15 cellular contexts compared by ENCODE assay signal in the genomic region with DNA sequence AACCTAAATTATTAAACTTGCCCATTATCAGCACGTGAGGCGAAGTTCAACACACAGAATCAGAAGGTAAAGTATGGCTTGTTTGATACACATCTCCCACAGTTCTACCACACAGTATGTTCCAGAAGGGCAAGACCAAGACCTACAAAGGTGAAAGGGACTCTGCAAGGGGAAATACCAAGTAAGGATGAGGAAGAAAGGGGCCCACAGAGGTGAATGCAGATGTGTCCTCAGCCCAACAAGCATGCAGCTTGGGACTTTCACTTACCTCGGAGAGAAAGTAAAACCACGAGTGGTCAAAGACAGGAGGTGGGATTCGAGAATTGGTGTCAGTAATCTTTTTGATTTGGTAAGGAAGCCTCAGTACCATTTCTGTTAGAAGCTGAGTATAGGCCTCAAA.
A peak's percentile ranks its signal among the peaks of the same experiment; 100 is the strongest.
DNase-seq lines count a peak whose midpoint lies in the region; ATAC-seq, FAIRE-seq and TF ChIP-seq lines count a peak whose summit lies in the region.
"Had no signal": no experiment of that assay in that cellular context is flagged by ENCODE, and none has a peak within 500 bp of the region (broad histone marks: within the 10 kb centered on the region; RNA-seq: fewer than 3 reads in every experiment).

No MANE protein-coding gene starts in this region.

- H3K4me1 ChIP-seq in DND-41 (ENCODE audit: insufficient read depth, low read length): peaks cover 55% of the 10 kb centered on the region
- no peaks in the 10 kb centered on the region for H3K4me1 ChIP-seq in right lobe of liver
- H3K4me1 ChIP-seq in adrenal gland (replicated peaks in 1 of 2): peaks cover 1 to 4% of the 10 kb centered on the region in 2 donors
- H3K4me1 ChIP-seq: right atrium auricular region had no signal

- DNase-seq in DND-41 (peak; percentile 68), GM19239 (ENCODE audit: insufficient read length, low spot score) (peak; percentile 18), right lobe of liver (no peak), adrenal gland (no peak), RWPE1 (ENCODE audit: low spot score) (no peak)
- DNase-seq in activated CD4-positive, alpha-beta memory T cell treated with anti-CD3 and anti-CD28 coated beads, Interleukin-2, amount 10 ng/mL, durations not matched to agents 7 days and 5 days: no peak
- no peak for DNase-seq in naive thymus-derived CD8-positive, alpha-beta T cell
- DNase-seq: activated effector memory CD4-positive, alpha-beta T cell treated with anti-CD3 and anti-CD28 coated beads, Interleukin-2, amount 50 U/mL, for 16 hours; Karpas-422; kidney glomerular epithelial cell; NCI-H187 treated with DMSO at 0.1 percent for 48 hours; NCI-H82; Right ventricle myocardium superior; testis had no signal

- H3K27me3 Mint-ChIP-seq in activated CD4-positive, alpha-beta memory T cell treated with anti-CD3 and anti-CD28 coated beads, Interleukin-2, amount 10 ng/mL, durations not matched to agents 7 days and 5 days: no peaks in the 10 kb centered on the region
- no peaks in the 10 kb centered on the region for H3K27me3 Mint-ChIP-seq in naive thymus-derived CD8-positive, alpha-beta T cell

- no peak overlapping the region for H2AFZ ChIP-seq in DND-41 (ENCODE audit: low read depth, low read length)

- CTCF ChIA-PET in activated CD4-positive, alpha-beta memory T cell treated with anti-CD3 and anti-CD28 coated beads, Interleukin-2, amount 10 ng/mL, durations not matched to agents 7 days and 5 days (lab: Charles Lee): interaction anchor here (1.2 to 1.6 kb wide), 2 partner anchors 211 to 217 kb away, joined by 4 to 5 read pairs; no protein-coding TSS in a partner anchor
- CTCF ChIA-PET in RWPE1 (lab: Yijun Ruan, JAX): no interaction called here

- H3K4me3 ChIP-seq in DND-41 (ENCODE audit: low read depth in 1 of 2, low read length in 2 of 2) (no peak overlapping the region), right lobe of liver (no peak overlapping the region), adrenal gland (no peak overlapping the region)
- H3K4me3 ChIP-seq: right atrium auricular region, testis had no signal

- POLR2A ChIA-PET in activated CD4-positive, alpha-beta memory T cell treated with anti-CD3 and anti-CD28 coated beads, Interleukin-2, amount 10 ng/mL, durations not matched to agents 7 days and 5 days (lab: Charles Lee): interaction anchor here (1.0 to 1.1 kb wide), 2 partner anchors 167 to 200 kb away, joined by 3 read pairs; partner anchors contain the start of gene IFFO2
- POLR2A ChIA-PET in naive thymus-derived CD8-positive, alpha-beta T cell (lab: Charles Lee): interaction anchor here (1.0 kb wide), 1 partner anchor 9 kb away, joined by 3 read pairs; no protein-coding TSS in a partner anchor
- POLR2A ChIA-PET in RWPE1 (lab: Yijun Ruan, JAX; ENCODE audit: low non-redundant PET): no interaction called here

- H3K36me3 ChIP-seq in DND-41 (ENCODE audit: insufficient read depth, low read length) (peaks cover 90% of the 10 kb centered on the region), right lobe of liver (peaks cover 21 to 100% (median 86%) of the 10 kb centered on the region in 4 donors), adrenal gland (replicated peaks in 1 of 2) (peaks cover 0 to 100% of the 10 kb centered on the region in 2 donors)

- no peaks in the 10 kb centered on the region for H3K79me2 ChIP-seq in DND-41 (ENCODE audit: insufficient read depth, low read length)

- H3K4me1 Mint-ChIP-seq in activated CD4-positive, alpha-beta memory T cell treated with anti-CD3 and anti-CD28 coated beads, Interleukin-2, amount 10 ng/mL, durations not matched to agents 7 days and 5 days: peaks cover 29% of the 10 kb centered on the region
- H3K4me1 Mint-ChIP-seq in naive thymus-derived CD8-positive, alpha-beta T cell: peaks cover 0 to 31% (median 20%) of the 10 kb centered on the region in 4 donors

- H3K4me3 Mint-ChIP-seq in activated CD4-positive, alpha-beta memory T cell treated with anti-CD3 and anti-CD28 coated beads, Interleukin-2, amount 10 ng/mL, durations not matched to agents 7 days and 5 days: no peak overlapping the region
- H3K4me3 Mint-ChIP-seq in naive thymus-derived CD8-positive, alpha-beta T cell: peak overlapping the region in 7 of 10 donors; percentile 1 to 60 (median 11)

- TF ChIP-seq CTCF in DND-41 (IDR thresholded peaks at IDR 0.05; ENCODE audit: borderline replicate concordance, extremely low read depth, low read length, poor library complexity, severe bottlenecking): no peak
- no peak for TF ChIP-seq CTCF in right lobe of liver (IDR thresholded peaks at IDR 0.05)
- no peak for TF ChIP-seq CTCF in adrenal gland (IDR thresholded peaks at IDR 0.05)
- TF ChIP-seq CTCF in RWPE1 (conservative IDR thresholded peaks at IDR 0.05; ENCODE audit: low read depth): no peak

- FAIRE-seq in GM19239 (lab: Jason Lieb, UNC): peak; percentile 76

- peak overlapping the region; percentile 41 for H3K9ac ChIP-seq in DND-41 (ENCODE audit: low read depth, low read length)

- peaks cover 9% of the 10 kb centered on the region; the same call in 1 of the 2 replicates for H4K20me1 ChIP-seq in DND-41 (ENCODE audit: insufficient read depth, low read length)

- peak overlapping the region; percentile 68 for H3K27ac Mint-ChIP-seq in activated CD4-positive, alpha-beta memory T cell treated with anti-CD3 and anti-CD28 coated beads, Interleukin-2, amount 10 ng/mL, durations not matched to agents 7 days and 5 days
- peak overlapping the region in 8 of 10 donors; percentile 66 to 89 (median 75) for H3K27ac Mint-ChIP-seq in naive thymus-derived CD8-positive, alpha-beta T cell

- intact Hi-C loops in right lobe of liver (cut with DNase I) (no loop called here), adrenal gland (cut with DNase I) (no loop called here)

- H3K36me3 Mint-ChIP-seq in activated CD4-positive, alpha-beta memory T cell treated with anti-CD3 and anti-CD28 coated beads, Interleukin-2, amount 10 ng/mL, durations not matched to agents 7 days and 5 days (ENCODE audit: low read depth): peaks cover 95% of the 10 kb centered on the region
- H3K36me3 Mint-ChIP-seq in naive thymus-derived CD8-positive, alpha-beta T cell: peaks cover 4 to 95% (median 47%) of the 10 kb centered on the region in 3 donors

- TF ChIP-seq POLR2A in right lobe of liver (IDR thresholded peaks at IDR 0.05) (no peak), adrenal gland (IDR thresholded peaks at IDR 0.05) (no peak)

- peak; percentile 79 for ATAC-seq in DND-41 (ENCODE audit: insufficient read depth, low read depth)
- ATAC-seq in naive thymus-derived CD8-positive, alpha-beta T cell: peak in 1 of 2 donors; percentile 69
- no peak for ATAC-seq in right lobe of liver

- no peaks in the 10 kb centered on the region for H3K9me3 Mint-ChIP-seq in activated CD4-positive, alpha-beta memory T cell treated with anti-CD3 and anti-CD28 coated beads, Interleukin-2, amount 10 ng/mL, durations not matched to agents 7 days and 5 days
- no peaks in the 10 kb centered on the region for H3K9me3 Mint-ChIP-seq in naive thymus-derived CD8-positive, alpha-beta T cell

- H3K4me2 ChIP-seq in DND-41 (ENCODE audit: insufficient read depth, low read length): peak overlapping the region; percentile 41

- no peaks in the 10 kb centered on the region for H3K9me3 ChIP-seq in DND-41 (ENCODE audit: insufficient read depth, low read length, severe bottlenecking)
- no peaks in the 10 kb centered on the region for H3K9me3 ChIP-seq in right lobe of liver
- no peaks in the 10 kb centered on the region for H3K9me3 ChIP-seq in adrenal gland (replicated peaks in 1 of 3)
- H3K9me3 ChIP-seq: right atrium auricular region, testis had no signal

- H3K27ac ChIP-seq in DND-41 (ENCODE audit: low read length): peak overlapping the region; percentile 90
- no peak overlapping the region for H3K27ac ChIP-seq in right lobe of liver
- H3K27ac ChIP-seq in adrenal gland: no peak overlapping the region
- no peak overlapping the region for H3K27ac ChIP-seq in RWPE1
- H3K27ac ChIP-seq: right atrium auricular region, testis had no signal

- WGBS in right lobe of liver (ENCODE audit: insufficient coverage, low coverage, low lambda C conversion rate, missing lambda C conversion rate): 61% methylated on average over 5 of the region's 5 CpGs
- 77 to 83% (median 82%) methylated on average over 5 of the region's 5 CpGs for WGBS in adrenal gland, 4 donors

- H3K27me3 ChIP-seq in DND-41 (ENCODE audit: insufficient read depth, low read length, poor library complexity) (no peaks in the 10 kb centered on the region), right lobe of liver (no peaks in the 10 kb centered on the region), adrenal gland (no peaks in the 10 kb centered on the region)
- H3K27me3 ChIP-seq: right atrium auricular region, testis had no signal

Comparison
In these comparisons a context has a peak if more than half of its experiments do, and no peak if none do; other contexts are left out.
1. DNase-seq: peak in DND-41 (single experiment) and GM19239 (single experiment); none in activated CD4-positive, alpha-beta memory T cell treated with anti-CD3 and anti-CD28 coated beads, Interleukin-2, amount 10 ng/mL, durations not matched to agents 7 days and 5 days (single experiment), naive thymus-derived CD8-positive, alpha-beta T cell (0 of 10), right lobe of liver (0 of 3), adrenal gland (0 of 7) and RWPE1 (single experiment).